In the genomic region with DNA sequence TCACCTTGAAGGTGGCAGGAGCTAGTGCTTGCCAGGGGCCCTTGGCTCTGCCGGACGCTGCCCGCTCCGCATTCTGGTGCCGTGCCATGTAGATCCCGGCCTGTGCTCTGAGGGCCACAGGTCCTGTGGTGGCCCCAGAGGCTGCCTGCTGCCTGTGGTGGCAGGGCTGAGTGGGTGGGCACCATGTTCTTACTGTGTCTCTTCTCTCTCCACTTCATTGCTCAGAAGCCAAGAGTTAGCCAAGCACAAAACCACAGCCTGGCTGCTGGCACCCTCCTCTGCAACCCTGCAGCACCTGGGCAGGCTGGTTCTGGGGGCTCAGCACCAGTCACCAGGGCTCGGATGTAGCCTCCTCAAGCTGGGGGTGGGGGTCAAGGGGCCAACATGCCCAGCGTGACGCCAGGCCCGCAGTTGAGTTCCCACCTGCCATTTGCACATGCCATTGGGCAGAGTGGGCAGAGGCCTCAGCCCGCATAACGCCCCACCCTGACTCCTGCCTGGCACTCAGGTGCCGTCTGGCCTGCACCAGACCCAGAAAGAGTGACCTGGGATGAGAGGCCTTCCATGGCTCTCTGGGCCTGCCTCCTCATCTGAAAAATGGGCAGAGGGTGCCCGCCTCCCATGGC, we compare ENCODE assay signal across 11 cellular contexts. TPM values are rescaled to one million over a fixed set of nuclear protein-coding genes. Genes with fewer than 3 reads are reported as not detected.
DNase-seq lines count a peak whose midpoint lies in the region; ATAC-seq and TF ChIP-seq lines count a peak whose summit lies in the region.
"Had no signal": no experiment of that assay in that cellular context is flagged by ENCODE, and none has a peak within 500 bp of the region (broad histone marks: within the 10 kb centered on the region; RNA-seq: fewer than 3 reads in every experiment).

No MANE protein-coding gene starts in this region.

- H3K4me2 ChIP-seq in osteoblast (ENCODE audit: insufficient read depth, low read length): no peak overlapping the region

- no peaks in the 10 kb centered on the region for H3K9me3 Mint-ChIP-seq in brain
- H3K9me3 Mint-ChIP-seq: activated naive CD8-positive, alpha-beta T cell treated with anti-CD3 and anti-CD28 coated beads, Interleukin-2, amount 10 ng/mL, durations not matched to agents 7 days and 5 days; T-helper 1 cell treated with Interleukin-12 subunit alpha and Interleukin-12 subunit beta and Interleukin-4 antibody, amounts not matched to agents 30 μg/mL and 1 μg/mL, for 36 hours had no signal

- no peaks in the 10 kb centered on the region for H3K9me3 ChIP-seq in osteoblast (ENCODE audit: low read depth, low read length)

- H4K20me1 ChIP-seq in osteoblast (ENCODE audit: insufficient read depth, low read length): peaks cover 85% of the 10 kb centered on the region

- peaks cover 12% of the 10 kb centered on the region for H3K36me3 Mint-ChIP-seq in brain
- H3K36me3 Mint-ChIP-seq: activated naive CD8-positive, alpha-beta T cell treated with anti-CD3 and anti-CD28 coated beads, Interleukin-2, amount 10 ng/mL, durations not matched to agents 7 days and 5 days had no signal

- peaks cover 85% of the 10 kb centered on the region for H3K4me1 Mint-ChIP-seq in brain

- peak overlapping the region; percentile 95 for H3K27ac ChIP-seq in osteoblast (ENCODE audit: low read depth, low read length)

- ATAC-seq in HG02763 (IDR thresholded peaks at IDR 0.05; ENCODE audit: unreplicated experiment): peak; percentile 38

- H3K4me1 ChIP-seq in osteoblast (ENCODE audit: insufficient read depth, low read length): peaks cover 49% of the 10 kb centered on the region

- no peak overlapping the region for H2AFZ ChIP-seq in osteoblast (ENCODE audit: low read length)

- H3K79me2 ChIP-seq in osteoblast (ENCODE audit: insufficient read depth, low read length): peaks cover 100% of the 10 kb centered on the region

- no peaks in the 10 kb centered on the region for H3K27me3 ChIP-seq in osteoblast (ENCODE audit: insufficient read depth, low read length)

- peak overlapping the region in 3 of 5 experiments; percentile 58 to 89 (median 84) for H3K27ac Mint-ChIP-seq in brain
- H3K27ac Mint-ChIP-seq: T-helper 1 cell treated with Interleukin-12 subunit alpha and Interleukin-12 subunit beta and Interleukin-4 antibody, amounts not matched to agents 30 μg/mL and 1 μg/mL, for 36 hours had no signal

- H3K4me3 ChIP-seq in osteoblast (ENCODE audit: insufficient read depth, low read length): no peak overlapping the region

- H3K27me3 Mint-ChIP-seq in brain: no peaks in the 10 kb centered on the region
- H3K27me3 Mint-ChIP-seq: activated naive CD8-positive, alpha-beta T cell treated with anti-CD3 and anti-CD28 coated beads, Interleukin-2, amount 10 ng/mL, durations not matched to agents 7 days and 5 days had no signal

- H3K36me3 ChIP-seq in osteoblast (ENCODE audit: insufficient read depth, low read length): peaks cover 11% of the 10 kb centered on the region

- TF ChIP-seq CTCF in brain (conservative IDR thresholded peaks at IDR 0.05) (no peak), osteoblast (IDR thresholded peaks at IDR 0.05; ENCODE audit: extremely low read depth, low read depth, low read length) (no peak)

- DNase-seq in CD1c-positive myeloid dendritic cell (ENCODE audit: extremely low spot score) (peak; percentile 55), osteoblast (ENCODE audit: insufficient read length, low spot score, missing footprints) (no peak), SKM-1 treated with dmso at 0.1 percent for 144 hours (lab: John Stamatoyannopoulos, UW; ENCODE audit: unreplicated experiment) (no peak), putamen (ENCODE audit: low spot score) (no peak), superior temporal gyrus (ENCODE audit: extremely low spot score) (no peak)
- DNase-seq in stimulated activated CD4-positive, alpha-beta T cell treated with anti-CD3 and anti-CD28 coated beads, Interleukin-2, amount 100 ng/mL, for 48 hours: no peak
- DNase-seq: activated naive CD8-positive, alpha-beta T cell treated with anti-CD3 and anti-CD28 coated beads, Interleukin-2, amount 10 ng/mL, durations not matched to agents 7 days and 5 days; stimulated activated naive CD4-positive, alpha-beta T cell treated with Interleukin-2 at 50 U/mL for 16 hours had no signal

- no peak overlapping the region for H3K4me3 Mint-ChIP-seq in brain
- H3K4me3 Mint-ChIP-seq: T-helper 1 cell treated with Interleukin-12 subunit alpha and Interleukin-12 subunit beta and Interleukin-4 antibody, amounts not matched to agents 30 μg/mL and 1 μg/mL, for 36 hours had no signal

RNA-seq across cellular contexts. Expression of a gene that starts 16.3 kb away (rescaled TPM):
- 90.5 TPM for polyA plus RNA-seq in brain (ENCODE audit: insufficient read depth, low read depth, low replicate concordance)
- total RNA-seq in osteoblast: 40.9 and 50.4 TPM in 2 replicates
